In the genomic region with DNA sequence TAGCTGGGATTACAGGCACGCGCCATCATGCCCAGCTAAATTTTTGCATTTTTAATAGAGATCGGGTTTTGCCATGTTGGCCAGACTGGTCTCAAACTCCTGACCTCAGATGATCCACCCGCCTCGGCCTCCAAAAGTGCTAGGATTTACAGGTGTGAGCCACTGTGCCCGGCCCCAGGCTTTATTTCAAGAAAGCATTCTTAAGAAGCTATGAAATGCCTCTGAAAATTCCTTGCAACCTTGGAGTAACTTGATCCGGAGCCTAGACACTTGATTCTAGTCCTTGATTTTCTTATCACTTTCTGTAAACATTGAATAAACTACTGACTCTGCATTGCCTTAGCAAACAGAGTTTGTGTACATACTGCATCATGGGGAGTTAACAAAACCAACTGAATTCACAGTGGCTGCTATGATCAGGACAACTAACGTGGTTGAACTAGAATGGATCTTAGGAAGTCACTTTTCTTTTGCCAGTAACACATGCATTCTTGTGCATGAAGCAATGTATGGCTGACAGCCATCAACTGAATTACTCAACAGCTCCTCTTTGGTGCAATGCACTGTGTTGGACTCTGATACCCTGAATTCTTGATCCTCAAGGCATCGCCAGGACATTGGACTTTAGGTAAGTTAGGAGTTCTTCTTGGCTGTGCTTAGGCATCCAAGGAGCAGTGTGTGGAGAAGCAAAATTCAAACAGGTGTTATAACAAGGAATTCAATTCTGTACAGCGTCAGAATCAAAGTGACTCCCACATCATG, we compare ENCODE assay signal across 1 cellular context.
TF ChIP-seq lines count a peak whose summit lies in the region.

No MANE protein-coding gene starts in this region.

TF ChIP-seq in HepG2, 621 proteins besides CTCF, POLR2A, EP300 and RAD21 (continued from another document and continues in another):
- TF ChIP-seq, protein P1, sequence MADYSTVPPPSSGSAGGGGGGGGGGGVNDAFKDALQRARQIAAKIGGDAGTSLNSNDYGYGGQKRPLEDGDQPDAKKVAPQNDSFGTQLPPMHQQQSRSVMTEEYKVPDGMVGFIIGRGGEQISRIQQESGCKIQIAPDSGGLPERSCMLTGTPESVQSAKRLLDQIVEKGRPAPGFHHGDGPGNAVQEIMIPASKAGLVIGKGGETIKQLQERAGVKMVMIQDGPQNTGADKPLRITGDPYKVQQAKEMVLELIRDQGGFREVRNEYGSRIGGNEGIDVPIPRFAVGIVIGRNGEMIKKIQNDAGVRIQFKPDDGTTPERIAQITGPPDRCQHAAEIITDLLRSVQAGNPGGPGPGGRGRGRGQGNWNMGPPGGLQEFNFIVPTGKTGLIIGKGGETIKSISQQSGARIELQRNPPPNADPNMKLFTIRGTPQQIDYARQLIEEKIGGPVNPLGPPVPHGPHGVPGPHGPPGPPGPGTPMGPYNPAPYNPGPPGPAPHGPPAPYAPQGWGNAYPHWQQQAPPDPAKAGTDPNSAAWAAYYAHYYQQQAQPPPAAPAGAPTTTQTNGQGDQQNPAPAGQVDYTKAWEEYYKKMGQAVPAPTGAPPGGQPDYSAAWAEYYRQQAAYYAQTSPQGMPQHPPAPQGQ (CRISPR knock-in tag; IDR thresholded peaks at IDR 0.05; ENCODE audit: borderline replicate concordance) = no peak; the same call in 1 of the 2 replicates
- TF ChIP-seq RFXAP (CRISPR knock-in tag; IDR thresholded peaks at IDR 0.05; ENCODE audit: borderline replicate concordance) = peak; percentile 64; the same call in 1 of the 2 replicates
- TF ChIP-seq, protein P2, sequence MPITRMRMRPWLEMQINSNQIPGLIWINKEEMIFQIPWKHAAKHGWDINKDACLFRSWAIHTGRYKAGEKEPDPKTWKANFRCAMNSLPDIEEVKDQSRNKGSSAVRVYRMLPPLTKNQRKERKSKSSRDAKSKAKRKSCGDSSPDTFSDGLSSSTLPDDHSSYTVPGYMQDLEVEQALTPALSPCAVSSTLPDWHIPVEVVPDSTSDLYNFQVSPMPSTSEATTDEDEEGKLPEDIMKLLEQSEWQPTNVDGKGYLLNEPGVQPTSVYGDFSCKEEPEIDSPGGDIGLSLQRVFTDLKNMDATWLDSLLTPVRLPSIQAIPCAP (CRISPR knock-in tag; IDR thresholded peaks at IDR 0.05; ENCODE audit: low read depth) = 0 out of 2 replicates have a peak, but pooled peaks have one; percentile 32
- peak; percentile 98 for TF ChIP-seq TARDBP (CRISPR knock-in tag; IDR thresholded peaks at IDR 0.05)
- peak; percentile 46; the same call in 1 of the 2 replicates for TF ChIP-seq MXD4 (CRISPR knock-in tag; IDR thresholded peaks at IDR 0.05)
- TF ChIP-seq, protein P3, sequence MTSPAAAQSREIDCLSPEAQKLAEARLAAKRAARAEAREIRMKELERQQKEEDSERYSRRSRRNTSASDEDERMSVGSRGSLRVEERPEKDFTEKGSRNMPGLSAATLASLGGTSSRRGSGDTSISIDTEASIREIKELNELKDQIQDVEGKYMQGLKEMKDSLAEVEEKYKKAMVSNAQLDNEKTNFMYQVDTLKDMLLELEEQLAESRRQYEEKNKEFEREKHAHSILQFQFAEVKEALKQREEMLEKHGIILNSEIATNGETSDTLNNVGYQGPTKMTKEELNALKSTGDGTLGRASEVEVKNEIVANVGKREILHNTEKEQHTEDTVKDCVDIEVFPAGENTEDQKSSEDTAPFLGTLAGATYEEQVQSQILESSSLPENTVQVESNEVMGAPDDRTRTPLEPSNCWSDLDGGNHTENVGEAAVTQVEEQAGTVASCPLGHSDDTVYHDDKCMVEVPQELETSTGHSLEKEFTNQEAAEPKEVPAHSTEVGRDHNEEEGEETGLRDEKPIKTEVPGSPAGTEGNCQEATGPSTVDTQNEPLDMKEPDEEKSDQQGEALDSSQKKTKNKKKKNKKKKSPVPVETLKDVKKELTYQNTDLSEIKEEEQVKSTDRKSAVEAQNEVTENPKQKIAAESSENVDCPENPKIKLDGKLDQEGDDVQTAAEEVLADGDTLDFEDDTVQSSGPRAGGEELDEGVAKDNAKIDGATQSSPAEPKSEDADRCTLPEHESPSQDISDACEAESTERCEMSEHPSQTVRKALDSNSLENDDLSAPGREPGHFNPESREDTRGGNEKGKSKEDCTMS (CRISPR knock-in tag; conservative IDR thresholded peaks at IDR 0.05) = no peak
- peak; percentile 96 for TF ChIP-seq NCOR1 (IDR thresholded peaks at IDR 0.05; ENCODE audit: borderline replicate concordance, low read length)
- TF ChIP-seq SRSF9 (IDR thresholded peaks at IDR 0.05; ENCODE audit: borderline replicate concordance, insufficient read depth, low read depth, low read length, poor library complexity, severe bottlenecking) = no peak
- peak; percentile 58; the same call in 1 of the 2 replicates for TF ChIP-seq KDM3A (CRISPR knock-in tag; IDR thresholded peaks at IDR 0.05; ENCODE audit: low read depth)
- TF ChIP-seq, protein P4, sequence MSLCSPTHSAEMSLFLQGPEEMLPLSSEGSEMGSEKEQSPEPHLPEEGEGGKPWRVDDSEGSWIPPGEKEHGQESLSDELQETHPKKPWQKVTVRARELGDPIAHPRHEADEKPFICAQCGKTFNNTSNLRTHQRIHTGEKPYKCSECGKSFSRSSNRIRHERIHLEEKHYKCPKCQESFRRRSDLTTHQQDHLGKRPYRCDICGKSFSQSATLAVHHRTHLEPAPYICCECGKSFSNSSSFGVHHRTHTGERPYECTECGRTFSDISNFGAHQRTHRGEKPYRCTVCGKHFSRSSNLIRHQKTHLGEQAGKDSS (CRISPR knock-in tag; IDR thresholded peaks at IDR 0.05; ENCODE audit: borderline replicate concordance, low read depth) = peak; percentile 75; the same call in 1 of the 2 replicates
- TF ChIP-seq U2AF2 (IDR thresholded peaks at IDR 0.05; ENCODE audit: low read depth, low read length) = no peak
- TF ChIP-seq, protein P5, sequence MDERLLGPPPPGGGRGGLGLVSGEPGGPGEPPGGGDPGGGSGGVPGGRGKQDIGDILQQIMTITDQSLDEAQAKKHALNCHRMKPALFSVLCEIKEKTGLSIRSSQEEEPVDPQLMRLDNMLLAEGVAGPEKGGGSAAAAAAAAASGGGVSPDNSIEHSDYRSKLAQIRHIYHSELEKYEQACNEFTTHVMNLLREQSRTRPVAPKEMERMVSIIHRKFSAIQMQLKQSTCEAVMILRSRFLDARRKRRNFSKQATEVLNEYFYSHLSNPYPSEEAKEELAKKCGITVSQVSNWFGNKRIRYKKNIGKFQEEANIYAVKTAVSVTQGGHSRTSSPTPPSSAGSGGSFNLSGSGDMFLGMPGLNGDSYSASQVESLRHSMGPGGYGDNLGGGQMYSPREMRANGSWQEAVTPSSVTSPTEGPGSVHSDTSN (CRISPR knock-in tag; IDR thresholded peaks at IDR 0.05) = peak; percentile 84
- peak; percentile 87; the same call in 1 of the 2 replicates for TF ChIP-seq ZMAT3 (CRISPR knock-in tag; conservative IDR thresholded peaks at IDR 0.05)
- no peak for TF ChIP-seq ZNF263 (CRISPR knock-in tag; IDR thresholded peaks at IDR 0.05)
- TF ChIP-seq, protein P6, sequence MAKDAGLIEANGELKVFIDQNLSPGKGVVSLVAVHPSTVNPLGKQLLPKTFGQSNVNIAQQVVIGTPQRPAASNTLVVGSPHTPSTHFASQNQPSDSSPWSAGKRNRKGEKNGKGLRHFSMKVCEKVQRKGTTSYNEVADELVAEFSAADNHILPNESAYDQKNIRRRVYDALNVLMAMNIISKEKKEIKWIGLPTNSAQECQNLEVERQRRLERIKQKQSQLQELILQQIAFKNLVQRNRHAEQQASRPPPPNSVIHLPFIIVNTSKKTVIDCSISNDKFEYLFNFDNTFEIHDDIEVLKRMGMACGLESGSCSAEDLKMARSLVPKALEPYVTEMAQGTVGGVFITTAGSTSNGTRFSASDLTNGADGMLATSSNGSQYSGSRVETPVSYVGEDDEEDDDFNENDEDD (CRISPR knock-in tag; IDR thresholded peaks at IDR 0.05; ENCODE audit: borderline replicate concordance) = peak; percentile 83
- TF ChIP-seq ZNF652 (CRISPR knock-in tag; IDR thresholded peaks at IDR 0.05; ENCODE audit: borderline replicate concordance, low read depth) = peak; percentile 63; the same call in 1 of the 2 replicates
- no peak for TF ChIP-seq ZNF296 (CRISPR knock-in tag; conservative IDR thresholded peaks at IDR 0.05)
- peak; percentile 78; the same call in 1 of the 2 replicates for TF ChIP-seq ZMYM2 (CRISPR knock-in tag; IDR thresholded peaks at IDR 0.05)
- peak; percentile 100 for TF ChIP-seq HDAC2 (CRISPR knock-in tag; IDR thresholded peaks at IDR 0.05)
- no peak for TF ChIP-seq RAD51 (IDR thresholded peaks at IDR 0.05; ENCODE audit: borderline replicate concordance)
- TF ChIP-seq SRY (CRISPR knock-in tag; IDR thresholded peaks at IDR 0.05) = no peak; the same call in 1 of the 2 replicates
- TF ChIP-seq ZNF557 (CRISPR knock-in tag; IDR thresholded peaks at IDR 0.05) = no peak; the same call in 1 of the 2 replicates
- peak; percentile 91 for TF ChIP-seq ZC3H13 (CRISPR knock-in tag; IDR thresholded peaks at IDR 0.05)
- peak; percentile 86 for TF ChIP-seq TCF7 (IDR thresholded peaks at IDR 0.05; ENCODE audit: low read depth)
- TF ChIP-seq ZNF451 (CRISPR knock-in tag; IDR thresholded peaks at IDR 0.05) = peak; percentile 37; the same call in 1 of the 2 replicates
- TF ChIP-seq ZNF143 (CRISPR knock-in tag; IDR thresholded peaks at IDR 0.05) = no peak
- TF ChIP-seq, protein P7, sequence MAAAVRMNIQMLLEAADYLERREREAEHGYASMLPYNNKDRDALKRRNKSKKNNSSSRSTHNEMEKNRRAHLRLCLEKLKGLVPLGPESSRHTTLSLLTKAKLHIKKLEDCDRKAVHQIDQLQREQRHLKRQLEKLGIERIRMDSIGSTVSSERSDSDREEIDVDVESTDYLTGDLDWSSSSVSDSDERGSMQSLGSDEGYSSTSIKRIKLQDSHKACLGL (CRISPR knock-in tag; IDR thresholded peaks at IDR 0.05) = no peak
- TF ChIP-seq CHD2 (IDR thresholded peaks at IDR 0.05; ENCODE audit: low read depth, low read length) = no peak
- peak in 1 of 2 experiments; percentile 98; a peak in 2 of 4 replicates for TF ChIP-seq KLF16 (CRISPR knock-in tag; IDR thresholded peaks at IDR 0.05)
- no peak for TF ChIP-seq ZBTB42 (CRISPR knock-in tag; IDR thresholded peaks at IDR 0.05)
- TF ChIP-seq, protein P8, sequence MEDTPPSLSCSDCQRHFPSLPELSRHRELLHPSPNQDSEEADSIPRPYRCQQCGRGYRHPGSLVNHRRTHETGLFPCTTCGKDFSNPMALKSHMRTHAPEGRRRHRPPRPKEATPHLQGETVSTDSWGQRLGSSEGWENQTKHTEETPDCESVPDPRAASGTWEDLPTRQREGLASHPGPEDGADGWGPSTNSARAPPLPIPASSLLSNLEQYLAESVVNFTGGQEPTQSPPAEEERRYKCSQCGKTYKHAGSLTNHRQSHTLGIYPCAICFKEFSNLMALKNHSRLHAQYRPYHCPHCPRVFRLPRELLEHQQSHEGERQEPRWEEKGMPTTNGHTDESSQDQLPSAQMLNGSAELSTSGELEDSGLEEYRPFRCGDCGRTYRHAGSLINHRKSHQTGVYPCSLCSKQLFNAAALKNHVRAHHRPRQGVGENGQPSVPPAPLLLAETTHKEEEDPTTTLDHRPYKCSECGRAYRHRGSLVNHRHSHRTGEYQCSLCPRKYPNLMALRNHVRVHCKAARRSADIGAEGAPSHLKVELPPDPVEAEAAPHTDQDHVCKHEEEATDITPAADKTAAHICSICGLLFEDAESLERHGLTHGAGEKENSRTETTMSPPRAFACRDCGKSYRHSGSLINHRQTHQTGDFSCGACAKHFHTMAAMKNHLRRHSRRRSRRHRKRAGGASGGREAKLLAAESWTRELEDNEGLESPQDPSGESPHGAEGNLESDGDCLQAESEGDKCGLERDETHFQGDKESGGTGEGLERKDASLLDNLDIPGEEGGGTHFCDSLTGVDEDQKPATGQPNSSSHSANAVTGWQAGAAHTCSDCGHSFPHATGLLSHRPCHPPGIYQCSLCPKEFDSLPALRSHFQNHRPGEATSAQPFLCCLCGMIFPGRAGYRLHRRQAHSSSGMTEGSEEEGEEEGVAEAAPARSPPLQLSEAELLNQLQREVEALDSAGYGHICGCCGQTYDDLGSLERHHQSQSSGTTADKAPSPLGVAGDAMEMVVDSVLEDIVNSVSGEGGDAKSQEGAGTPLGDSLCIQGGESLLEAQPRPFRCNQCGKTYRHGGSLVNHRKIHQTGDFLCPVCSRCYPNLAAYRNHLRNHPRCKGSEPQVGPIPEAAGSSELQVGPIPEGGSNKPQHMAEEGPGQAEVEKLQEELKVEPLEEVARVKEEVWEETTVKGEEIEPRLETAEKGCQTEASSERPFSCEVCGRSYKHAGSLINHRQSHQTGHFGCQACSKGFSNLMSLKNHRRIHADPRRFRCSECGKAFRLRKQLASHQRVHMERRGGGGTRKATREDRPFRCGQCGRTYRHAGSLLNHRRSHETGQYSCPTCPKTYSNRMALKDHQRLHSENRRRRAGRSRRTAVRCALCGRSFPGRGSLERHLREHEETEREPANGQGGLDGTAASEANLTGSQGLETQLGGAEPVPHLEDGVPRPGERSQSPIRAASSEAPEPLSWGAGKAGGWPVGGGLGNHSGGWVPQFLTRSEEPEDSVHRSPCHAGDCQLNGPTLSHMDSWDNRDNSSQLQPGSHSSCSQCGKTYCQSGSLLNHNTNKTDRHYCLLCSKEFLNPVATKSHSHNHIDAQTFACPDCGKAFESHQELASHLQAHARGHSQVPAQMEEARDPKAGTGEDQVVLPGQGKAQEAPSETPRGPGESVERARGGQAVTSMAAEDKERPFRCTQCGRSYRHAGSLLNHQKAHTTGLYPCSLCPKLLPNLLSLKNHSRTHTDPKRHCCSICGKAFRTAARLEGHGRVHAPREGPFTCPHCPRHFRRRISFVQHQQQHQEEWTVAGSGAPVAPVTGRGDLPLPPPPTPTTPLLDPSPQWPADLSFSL (CRISPR knock-in tag; IDR thresholded peaks at IDR 0.05) = peak; percentile 33; the same call in 1 of the 2 replicates
- TF ChIP-seq HNRNPUL1 (IDR thresholded peaks at IDR 0.05; ENCODE audit: low read depth, low read length) = no peak
- no peak for TF ChIP-seq ZNF496 (CRISPR knock-in tag; IDR thresholded peaks at IDR 0.05; ENCODE audit: insufficient replicate concordance)
- no peak for TF ChIP-seq HNRNPLL (IDR thresholded peaks at IDR 0.05; ENCODE audit: low read depth, low read length, poor library complexity, severe bottlenecking)
- peak; percentile 98 for TF ChIP-seq CBX5 (CRISPR knock-in tag; IDR thresholded peaks at IDR 0.05; ENCODE audit: borderline replicate concordance)
- peak; percentile 92 for TF ChIP-seq KLF6 (CRISPR knock-in tag; IDR thresholded peaks at IDR 0.05)
- TF ChIP-seq, protein P9, sequence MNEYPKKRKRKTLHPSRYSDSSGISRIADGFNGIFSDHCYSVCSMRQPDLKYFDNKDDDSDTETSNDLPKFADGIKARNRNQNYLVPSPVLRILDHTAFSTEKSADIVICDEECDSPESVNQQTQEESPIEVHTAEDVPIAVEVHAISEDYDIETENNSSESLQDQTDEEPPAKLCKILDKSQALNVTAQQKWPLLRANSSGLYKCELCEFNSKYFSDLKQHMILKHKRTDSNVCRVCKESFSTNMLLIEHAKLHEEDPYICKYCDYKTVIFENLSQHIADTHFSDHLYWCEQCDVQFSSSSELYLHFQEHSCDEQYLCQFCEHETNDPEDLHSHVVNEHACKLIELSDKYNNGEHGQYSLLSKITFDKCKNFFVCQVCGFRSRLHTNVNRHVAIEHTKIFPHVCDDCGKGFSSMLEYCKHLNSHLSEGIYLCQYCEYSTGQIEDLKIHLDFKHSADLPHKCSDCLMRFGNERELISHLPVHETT (CRISPR knock-in tag; conservative IDR thresholded peaks at IDR 0.05) = no peak; the same call in 1 of the 2 replicates
- TF ChIP-seq GATAD2A (CRISPR knock-in tag; IDR thresholded peaks at IDR 0.05) = peak; percentile 100
- TF ChIP-seq ZNF879 (CRISPR knock-in tag; IDR thresholded peaks at IDR 0.05) = no peak
